1 cellular context compared by ENCODE assay signal in the genomic region with DNA sequence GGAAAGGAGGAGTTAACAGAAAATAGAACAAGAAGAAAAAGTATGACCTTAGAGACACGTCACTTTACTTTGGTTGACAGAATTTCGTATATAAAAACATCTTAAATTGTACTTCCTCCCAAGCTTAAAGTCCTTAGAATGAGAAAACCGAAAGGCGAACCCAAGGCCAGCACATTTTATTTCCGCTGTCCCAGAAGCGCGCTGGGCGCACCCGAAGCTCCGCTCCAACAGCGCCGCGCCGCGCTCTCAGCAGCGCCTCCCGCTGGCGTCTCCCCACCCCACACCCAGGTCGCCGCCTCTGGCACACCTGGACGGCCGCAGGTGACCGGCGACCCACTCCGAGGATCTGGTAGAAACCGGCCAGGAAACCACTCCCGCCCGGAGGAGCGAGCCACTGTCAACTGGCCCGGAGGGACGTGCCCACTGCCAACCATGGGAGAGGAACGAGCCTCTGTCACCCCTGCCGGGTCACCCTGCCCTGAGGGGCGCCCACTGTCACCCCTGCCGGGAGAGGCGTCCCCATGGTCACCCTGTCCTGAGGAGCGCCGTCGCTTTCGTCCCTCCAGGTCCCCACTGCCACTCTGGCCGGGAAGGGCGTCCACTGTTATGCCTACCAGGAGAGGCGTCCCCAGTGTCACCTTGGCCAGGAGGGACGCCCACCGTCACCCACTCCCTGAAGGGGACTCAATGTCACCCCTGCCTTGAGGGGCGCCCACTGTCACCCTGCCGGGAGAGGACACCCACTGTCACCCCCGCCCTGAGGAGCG.
A peak's percentile ranks its signal among the peaks of the same experiment; 100 is the strongest.
TF ChIP-seq lines count a peak whose summit lies in the region.

No MANE protein-coding gene starts in this region.

TF ChIP-seq in HEK293, 187 proteins besides CTCF, POLR2A, EP300 and RAD21 (continued from another document):
- TF ChIP-seq, protein P1, sequence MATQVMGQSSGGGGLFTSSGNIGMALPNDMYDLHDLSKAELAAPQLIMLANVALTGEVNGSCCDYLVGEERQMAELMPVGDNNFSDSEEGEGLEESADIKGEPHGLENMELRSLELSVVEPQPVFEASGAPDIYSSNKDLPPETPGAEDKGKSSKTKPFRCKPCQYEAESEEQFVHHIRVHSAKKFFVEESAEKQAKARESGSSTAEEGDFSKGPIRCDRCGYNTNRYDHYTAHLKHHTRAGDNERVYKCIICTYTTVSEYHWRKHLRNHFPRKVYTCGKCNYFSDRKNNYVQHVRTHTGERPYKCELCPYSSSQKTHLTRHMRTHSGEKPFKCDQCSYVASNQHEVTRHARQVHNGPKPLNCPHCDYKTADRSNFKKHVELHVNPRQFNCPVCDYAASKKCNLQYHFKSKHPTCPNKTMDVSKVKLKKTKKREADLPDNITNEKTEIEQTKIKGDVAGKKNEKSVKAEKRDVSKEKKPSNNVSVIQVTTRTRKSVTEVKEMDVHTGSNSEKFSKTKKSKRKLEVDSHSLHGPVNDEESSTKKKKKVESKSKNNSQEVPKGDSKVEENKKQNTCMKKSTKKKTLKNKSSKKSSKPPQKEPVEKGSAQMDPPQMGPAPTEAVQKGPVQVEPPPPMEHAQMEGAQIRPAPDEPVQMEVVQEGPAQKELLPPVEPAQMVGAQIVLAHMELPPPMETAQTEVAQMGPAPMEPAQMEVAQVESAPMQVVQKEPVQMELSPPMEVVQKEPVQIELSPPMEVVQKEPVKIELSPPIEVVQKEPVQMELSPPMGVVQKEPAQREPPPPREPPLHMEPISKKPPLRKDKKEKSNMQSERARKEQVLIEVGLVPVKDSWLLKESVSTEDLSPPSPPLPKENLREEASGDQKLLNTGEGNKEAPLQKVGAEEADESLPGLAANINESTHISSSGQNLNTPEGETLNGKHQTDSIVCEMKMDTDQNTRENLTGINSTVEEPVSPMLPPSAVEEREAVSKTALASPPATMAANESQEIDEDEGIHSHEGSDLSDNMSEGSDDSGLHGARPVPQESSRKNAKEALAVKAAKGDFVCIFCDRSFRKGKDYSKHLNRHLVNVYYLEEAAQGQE (tag by site-specific recombination; IDR thresholded peaks at IDR 0.05), result 0 out of 2 replicates have a peak, but pooled peaks have one; percentile 36
- TF ChIP-seq ZBTB17 (tag by site-specific recombination; IDR thresholded peaks at IDR 0.05), result peak; percentile 40; the same call in 1 of the 2 replicates
- no peak for TF ChIP-seq ZNF354C (tag by site-specific recombination; IDR thresholded peaks at IDR 0.05; ENCODE audit: borderline replicate concordance, low read depth)
- TF ChIP-seq MZF1 (tag by site-specific recombination; IDR thresholded peaks at IDR 0.05; ENCODE audit: borderline replicate concordance), result no peak
- peak; percentile 6; the same call in 1 of the 2 replicates for TF ChIP-seq ZNF341 (tag by site-specific recombination; IDR thresholded peaks at IDR 0.05; ENCODE audit: low read depth)
